Comparison of ENCODE assay signal across 9 cellular contexts in the genomic region with DNA sequence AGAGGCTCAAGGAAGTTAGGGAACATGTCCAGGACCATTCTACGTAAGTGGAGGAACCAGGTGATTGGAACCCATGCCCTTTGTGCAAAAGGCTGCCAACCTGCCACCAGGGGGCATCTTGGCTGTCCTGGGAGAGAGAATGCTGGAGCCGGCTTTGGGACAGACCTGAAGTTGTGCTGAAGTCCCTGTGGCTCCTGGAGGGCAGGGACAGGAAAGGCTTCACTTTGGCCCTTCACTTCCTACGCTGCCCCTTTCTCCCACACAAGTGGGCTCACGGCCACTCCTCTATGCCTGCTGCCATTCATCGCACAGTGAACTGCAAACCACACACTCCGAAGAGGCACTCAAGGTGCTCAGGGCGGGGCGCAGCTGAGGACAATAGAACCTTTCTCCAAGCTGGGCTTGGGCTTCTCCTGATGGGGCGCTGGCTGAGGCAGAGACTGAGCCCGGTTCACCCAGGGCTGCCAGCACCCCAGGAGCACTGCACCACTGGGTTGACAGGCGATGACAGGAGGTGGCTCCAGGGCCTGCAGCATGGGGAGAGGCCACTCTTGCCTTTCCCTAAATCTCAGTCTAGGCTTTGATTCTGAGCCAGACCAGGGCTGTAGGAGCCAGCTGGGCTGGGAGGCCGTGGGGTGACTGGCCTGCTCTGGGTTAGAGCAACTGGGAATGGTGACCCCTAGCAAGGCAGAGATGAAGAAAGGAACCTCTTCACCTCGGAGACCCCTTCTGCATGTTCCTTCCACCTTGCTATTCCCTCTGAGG. TPM values are rescaled to one million over a fixed set of nuclear protein-coding genes. Genes with fewer than 3 reads are reported as not detected.
A peak's percentile ranks its signal among the peaks of the same experiment; 100 is the strongest.
DNase-seq lines count a peak whose midpoint lies in the region; ATAC-seq and TF ChIP-seq lines count a peak whose summit lies in the region.
"Had no signal": no experiment of that assay in that cellular context is flagged by ENCODE, and none has a peak within 500 bp of the region (broad histone marks: within the 10 kb centered on the region; RNA-seq: fewer than 3 reads in every experiment).

No MANE protein-coding gene starts in this region.

- peaks cover 12% of the 10 kb centered on the region for H3K36me3 Mint-ChIP-seq in osteocyte (ENCODE audit: unreplicated experiment)
- H3K36me3 Mint-ChIP-seq: activated naive CD8-positive, alpha-beta T cell treated with anti-CD3 and anti-CD28 coated beads, Interleukin-2, amount 10 ng/mL, durations not matched to agents 7 days and 5 days had no signal

- no peaks in the 10 kb centered on the region for H3K9me3 Mint-ChIP-seq in osteocyte (ENCODE audit: unreplicated experiment)
- H3K9me3 Mint-ChIP-seq: activated naive CD8-positive, alpha-beta T cell treated with anti-CD3 and anti-CD28 coated beads, Interleukin-2, amount 10 ng/mL, durations not matched to agents 7 days and 5 days had no signal

- H3K27ac Mint-ChIP-seq in osteocyte (ENCODE audit: unreplicated experiment): no peak overlapping the region

- H3K27me3 Mint-ChIP-seq in osteocyte (ENCODE audit: unreplicated experiment): no peaks in the 10 kb centered on the region
- H3K27me3 Mint-ChIP-seq: activated naive CD8-positive, alpha-beta T cell treated with anti-CD3 and anti-CD28 coated beads, Interleukin-2, amount 10 ng/mL, durations not matched to agents 7 days and 5 days had no signal

- TF ChIP-seq CTCF in dorsolateral prefrontal cortex (IDR thresholded peaks at IDR 0.05 in 54 of 56, conservative IDR thresholded peaks at IDR 0.05 in 2 of 56; ENCODE audit: low read depth in 1 of 56, partially characterized antibody in 56 of 56): peak in 48 of 56 donors; percentile 14 to 60 (median 40)
- peak; percentile 46 for TF ChIP-seq CTCF in osteocyte (IDR thresholded peaks at IDR 0.05)

- H3K4me1 Mint-ChIP-seq in osteocyte (ENCODE audit: unreplicated experiment): peaks cover 17% of the 10 kb centered on the region

- intact Hi-C loops in Right ventricle myocardium inferior (cut with DNase I) (no loop called here), cardiac septum (cut with DNase I) (no loop called here), dorsolateral prefrontal cortex (cut with DNase I) (no loop called here)

- peak overlapping the region in 2 of 59 donors; percentile 5 to 91 for H3K27ac ChIP-seq in dorsolateral prefrontal cortex

- no peaks in the 10 kb centered on the region for H3K27me3 ChIP-seq in dorsolateral prefrontal cortex

- no peak overlapping the region for H3K4me3 Mint-ChIP-seq in osteocyte (ENCODE audit: unreplicated experiment)

- DNase-seq in Right ventricle myocardium inferior (ENCODE audit: missing footprints): no peak
- no peak for DNase-seq in cardiac septum (ENCODE audit: low spot score)
- DNase-seq in T-helper 9 cell: peak; percentile 61
- no peak for DNase-seq in dorsolateral prefrontal cortex
- DNase-seq in osteocyte (ENCODE audit: extremely low spot score, unreplicated experiment): peak; percentile 80
- no peak for DNase-seq in AG08396 (ENCODE audit: low spot score)
- no peak for DNase-seq in COLO829 (ENCODE audit: low spot score)
- DNase-seq: activated naive CD8-positive, alpha-beta T cell treated with anti-CD3 and anti-CD28 coated beads, Interleukin-2, amount 10 ng/mL, durations not matched to agents 7 days and 5 days had no signal

- ATAC-seq in Right ventricle myocardium inferior: peak; percentile 15
- no peak for ATAC-seq in GM21526 (IDR thresholded peaks at IDR 0.05; ENCODE audit: low FRiP score, unreplicated experiment)

- no peak overlapping the region for H3K4me3 ChIP-seq in dorsolateral prefrontal cortex

RNA-seq across cellular contexts. Expression of a gene that starts 8.4 kb away (rescaled TPM):
- 3.9 TPM for total RNA-seq in Right ventricle myocardium inferior
- 4.2 TPM for total RNA-seq in cardiac septum
- total RNA-seq in dorsolateral prefrontal cortex: 10 to 100 TPM; 13.9 to 56.0 (median 31.7) TPM
- 15.7 and 15.8 TPM in 2 replicates for total RNA-seq in osteocyte

RNA-seq across cellular contexts. Expression of a gene that starts 49.6 kb away (rescaled TPM):
- total RNA-seq in Right ventricle myocardium inferior (1.0 TPM), cardiac septum (0.59 TPM), dorsolateral prefrontal cortex (10 to 100 TPM in 2 of 120 experiments, 1 to 10 TPM in 82, under 1 TPM in 35, not detected in 1; 0.25 to 12.0 (median 1.8) TPM), osteocyte (not detected in 2 replicates)
- total RNA-seq: activated naive CD8-positive, alpha-beta T cell treated with anti-CD3 and anti-CD28 coated beads, Interleukin-2, amount 10 ng/mL, durations not matched to agents 7 days and 5 days had no signal

RNA-seq across cellular contexts. Expression of a gene that starts 49.7 kb away (rescaled TPM):
- 0.68 TPM for total RNA-seq in Right ventricle myocardium inferior
- 0.73 TPM for total RNA-seq in cardiac septum
- 1 to 10 TPM in 100 of 120 experiments, under 1 TPM in 15, not detected in 5; 0.23 to 7.3 (median 2.0) TPM for total RNA-seq in dorsolateral prefrontal cortex
- total RNA-seq in osteocyte: not detected in 2 replicates

Comparison
In these comparisons a context has a peak if more than half of its experiments do, and no peak if none do; other contexts are left out.
1. DNase-seq: peak in T-helper 9 cell (single experiment) and osteocyte (single experiment); none in Right ventricle myocardium inferior (single experiment), cardiac septum (single experiment), dorsolateral prefrontal cortex (0 of 10), AG08396 (single experiment) and COLO829 (single experiment).